14 cellular contexts compared by ENCODE assay signal in the genomic region with DNA sequence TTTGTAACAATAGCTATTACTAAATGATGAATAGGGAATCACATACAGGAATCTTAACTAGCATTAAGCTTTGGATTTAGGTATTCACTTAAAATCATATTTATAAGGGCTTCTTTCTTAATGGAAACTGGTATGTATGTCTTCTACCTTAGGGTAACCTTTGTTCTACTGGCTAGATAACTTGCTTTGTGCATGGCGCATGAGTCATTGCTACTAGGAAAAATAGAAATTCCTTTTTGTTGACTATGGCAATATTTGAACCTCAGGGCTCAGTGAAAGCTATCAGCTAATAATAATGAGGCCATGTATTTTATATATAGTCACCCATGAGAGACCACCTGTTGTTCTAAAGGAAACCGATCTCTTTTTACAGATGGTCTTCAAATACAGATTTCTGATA.
DNase-seq lines count a peak whose midpoint lies in the region; ATAC-seq and TF ChIP-seq lines count a peak whose summit lies in the region.
"Had no signal": no experiment of that assay in that cellular context is flagged by ENCODE, and none has a peak within 500 bp of the region (broad histone marks: within the 10 kb centered on the region; RNA-seq: fewer than 3 reads in every experiment).

No MANE protein-coding gene starts in this region.

- H3K27me3 Mint-ChIP-seq in Caco-2 (ENCODE audit: insufficient read depth, unreplicated experiment), result no peaks in the 10 kb centered on the region
- H3K27me3 Mint-ChIP-seq in activated CD8-positive, alpha-beta memory T cell treated with anti-CD3 and anti-CD28 coated beads, Interleukin-2, amount 10 ng/mL, durations not matched to agents 7 days and 5 days, result no peaks in the 10 kb centered on the region

- H3K4me1 ChIP-seq in Caco-2, result peaks cover 22% of the 10 kb centered on the region

- H3K4me3 ChIP-seq in Caco-2 (ENCODE audit: low read depth, low read length) (no peak overlapping the region), epithelial cell of esophagus (ENCODE audit: low read length) (no peak overlapping the region)
- H3K4me3 ChIP-seq: esophagus squamous epithelium, thoracic aorta had no signal

- TF ChIP-seq CTCF in Caco-2 (IDR thresholded peaks at IDR 0.05; ENCODE audit: insufficient read depth in 1 of 2, low read depth in 1 of 2, low read length in 1 of 2, severe bottlenecking in 1 of 2, unreplicated experiment in 1 of 2), result no peak
- TF ChIP-seq CTCF in epithelial cell of esophagus (IDR thresholded peaks at IDR 0.05; ENCODE audit: insufficient read depth, low read depth, low read length, missing control alignments), result no peak

- H3K27ac Mint-ChIP-seq in Caco-2 (ENCODE audit: unreplicated experiment), result peak overlapping the region; percentile 65
- no peak overlapping the region for H3K27ac Mint-ChIP-seq in activated CD8-positive, alpha-beta memory T cell treated with anti-CD3 and anti-CD28 coated beads, Interleukin-2, amount 10 ng/mL, durations not matched to agents 7 days and 5 days

- no peaks in the 10 kb centered on the region for H3K9me3 Mint-ChIP-seq in Caco-2 (ENCODE audit: unreplicated experiment)
- H3K9me3 Mint-ChIP-seq in activated CD8-positive, alpha-beta memory T cell treated with anti-CD3 and anti-CD28 coated beads, Interleukin-2, amount 10 ng/mL, durations not matched to agents 7 days and 5 days (ENCODE audit: low read depth), result no peaks in the 10 kb centered on the region

- POLR2A ChIA-PET in Caco-2 (lab: Charles Lee), result no interaction called here

- no peaks in the 10 kb centered on the region for H3K9me3 ChIP-seq in Caco-2
- H3K9me3 ChIP-seq: esophagus squamous epithelium, thoracic aorta had no signal

- H3K36me3 Mint-ChIP-seq in Caco-2 (ENCODE audit: insufficient read depth, unreplicated experiment), result no peaks in the 10 kb centered on the region
- H3K36me3 Mint-ChIP-seq in activated CD8-positive, alpha-beta memory T cell treated with anti-CD3 and anti-CD28 coated beads, Interleukin-2, amount 10 ng/mL, durations not matched to agents 7 days and 5 days, result no peaks in the 10 kb centered on the region

- ATAC-seq in HG03565 (IDR thresholded peaks at IDR 0.05; ENCODE audit: unreplicated experiment) (no peak), GM19351 (IDR thresholded peaks at IDR 0.05; ENCODE audit: unreplicated experiment) (no peak)
- no peak for ATAC-seq in activated CD8-positive, alpha-beta memory T cell treated with anti-CD3 and anti-CD28 coated beads, Interleukin-2, amount 10 ng/mL, durations not matched to agents 7 days and 5 days

- no peaks in the 10 kb centered on the region for H3K27me3 ChIP-seq in Caco-2 (replicated peaks; ENCODE audit: control insufficient read depth, insufficient read depth, low read length)
- H3K27me3 ChIP-seq: esophagus squamous epithelium had no signal

- no peaks in the 10 kb centered on the region for H3K36me3 ChIP-seq in Caco-2 (ENCODE audit: control insufficient read depth, insufficient read depth, low read length)
- H3K36me3 ChIP-seq: esophagus squamous epithelium, thoracic aorta had no signal

- intact Hi-C loops in Caco-2 (cut with micrococcal nuclease; ENCODE audit: unreplicated experiment), result loop anchor here (2.0 to 10.0 kb wide), 5 partner anchors 121 to 1201 kb away; a partner anchor contains a TSS

- no peak overlapping the region for H3K4me3 Mint-ChIP-seq in Caco-2 (ENCODE audit: unreplicated experiment)
- no peak overlapping the region for H3K4me3 Mint-ChIP-seq in activated CD8-positive, alpha-beta memory T cell treated with anti-CD3 and anti-CD28 coated beads, Interleukin-2, amount 10 ng/mL, durations not matched to agents 7 days and 5 days

- BruUV-seq in Caco-2 (replicated peaks; lab: Mats Ljungman, UMichigan), result no TSS peak

- CTCF ChIA-PET in Caco-2 (lab: Charles Lee), result interaction anchor here (0.7 to 1.0 kb wide), 2 partner anchors 296 to 1000 kb away, joined by 3 read pairs; no protein-coding TSS in a partner anchor
- CTCF ChIA-PET in activated CD8-positive, alpha-beta memory T cell treated with anti-CD3 and anti-CD28 coated beads, Interleukin-2, amount 10 ng/mL, durations not matched to agents 7 days and 5 days (lab: Charles Lee), result interaction anchor here (1.0 to 3.4 kb wide), 6 partner anchors 13 to 1209 kb away, joined by 3 to 10 read pairs (median 3); no protein-coding TSS in a partner anchor

- DNase-seq in Caco-2, result peak in 1 of 2 experiments; percentile 34
- peak; percentile 53 for DNase-seq in NCI-H226
- DNase-seq in epithelial cell of esophagus (ENCODE audit: low read depth), result peak; percentile 83
- peak; percentile 57 for DNase-seq in myocyte (ENCODE audit: low read depth)
- DNase-seq in SKM-1 (lab: John Stamatoyannopoulos, UW; ENCODE audit: unreplicated experiment), result no peak
- DNase-seq in activated CD8-positive, alpha-beta memory T cell treated with anti-CD3 and anti-CD28 coated beads, Interleukin-2, amount 10 ng/mL, durations not matched to agents 7 days and 5 days, result no peak
- DNase-seq: C1 segment of cervical spinal cord, esophagus squamous epithelium, left cardiac atrium, NCI-H2029, posterior cingulate gyrus had no signal

- H3K4me1 Mint-ChIP-seq in Caco-2 (ENCODE audit: low read depth, unreplicated experiment), result peaks cover 27% of the 10 kb centered on the region
- peaks cover 9% of the 10 kb centered on the region for H3K4me1 Mint-ChIP-seq in activated CD8-positive, alpha-beta memory T cell treated with anti-CD3 and anti-CD28 coated beads, Interleukin-2, amount 10 ng/mL, durations not matched to agents 7 days and 5 days

Comparison
In these comparisons a context has a peak if more than half of its experiments do, and no peak if none do; other contexts are left out.
1. DNase-seq: peak in NCI-H226 (single experiment), epithelial cell of esophagus (single experiment) and myocyte (single experiment); none in SKM-1 (single experiment) and activated CD8-positive, alpha-beta memory T cell treated with anti-CD3 and anti-CD28 coated beads, Interleukin-2, amount 10 ng/mL, durations not matched to agents 7 days and 5 days (single experiment).